In the genomic region with DNA sequence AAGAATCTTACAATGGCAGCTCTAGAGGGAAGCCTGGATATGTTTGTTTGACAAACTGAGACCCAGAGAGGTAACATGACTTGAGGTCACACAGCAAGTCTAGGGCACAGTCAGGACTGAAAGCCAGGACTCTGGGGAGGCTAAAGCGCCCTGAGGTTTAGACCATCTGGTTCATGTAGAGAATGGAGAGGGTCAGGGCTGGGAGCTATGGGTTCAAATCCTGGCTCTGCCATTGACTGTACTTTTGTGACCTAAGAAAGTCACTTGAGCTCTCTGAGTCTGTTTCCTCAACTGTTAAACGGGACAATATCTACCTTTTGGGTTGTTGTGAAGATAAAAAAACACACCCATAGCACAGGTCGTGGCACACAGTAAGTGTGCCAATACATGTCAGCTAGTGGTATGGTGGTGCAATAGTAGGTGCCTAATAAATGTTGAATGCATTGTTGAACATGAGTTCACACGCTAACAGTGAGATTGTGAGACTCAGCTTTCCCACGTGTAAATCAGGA, we compare ENCODE assay signal across 1 cellular context.
TF ChIP-seq lines count a peak whose summit lies in the region.

No MANE protein-coding gene starts in this region.

TF ChIP-seq in HepG2, 621 proteins besides CTCF, POLR2A, EP300 and RAD21 (continued from another document and continues in another):
- TF ChIP-seq, protein P1, sequence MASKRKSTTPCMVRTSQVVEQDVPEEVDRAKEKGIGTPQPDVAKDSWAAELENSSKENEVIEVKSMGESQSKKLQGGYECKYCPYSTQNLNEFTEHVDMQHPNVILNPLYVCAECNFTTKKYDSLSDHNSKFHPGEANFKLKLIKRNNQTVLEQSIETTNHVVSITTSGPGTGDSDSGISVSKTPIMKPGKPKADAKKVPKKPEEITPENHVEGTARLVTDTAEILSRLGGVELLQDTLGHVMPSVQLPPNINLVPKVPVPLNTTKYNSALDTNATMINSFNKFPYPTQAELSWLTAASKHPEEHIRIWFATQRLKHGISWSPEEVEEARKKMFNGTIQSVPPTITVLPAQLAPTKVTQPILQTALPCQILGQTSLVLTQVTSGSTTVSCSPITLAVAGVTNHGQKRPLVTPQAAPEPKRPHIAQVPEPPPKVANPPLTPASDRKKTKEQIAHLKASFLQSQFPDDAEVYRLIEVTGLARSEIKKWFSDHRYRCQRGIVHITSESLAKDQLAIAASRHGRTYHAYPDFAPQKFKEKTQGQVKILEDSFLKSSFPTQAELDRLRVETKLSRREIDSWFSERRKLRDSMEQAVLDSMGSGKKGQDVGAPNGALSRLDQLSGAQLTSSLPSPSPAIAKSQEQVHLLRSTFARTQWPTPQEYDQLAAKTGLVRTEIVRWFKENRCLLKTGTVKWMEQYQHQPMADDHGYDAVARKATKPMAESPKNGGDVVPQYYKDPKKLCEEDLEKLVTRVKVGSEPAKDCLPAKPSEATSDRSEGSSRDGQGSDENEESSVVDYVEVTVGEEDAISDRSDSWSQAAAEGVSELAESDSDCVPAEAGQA (IDR thresholded peaks at IDR 0.05; ENCODE audit: low read depth), result no peak; the same call in 1 of the 2 replicates
- TF ChIP-seq, protein P1 (CRISPR knock-in tag; IDR thresholded peaks at IDR 0.05; ENCODE audit: borderline replicate concordance), result no peak
- TF ChIP-seq ZNF616 (CRISPR knock-in tag; IDR thresholded peaks at IDR 0.05; ENCODE audit: low read depth), result no peak
- TF ChIP-seq, protein P2, sequence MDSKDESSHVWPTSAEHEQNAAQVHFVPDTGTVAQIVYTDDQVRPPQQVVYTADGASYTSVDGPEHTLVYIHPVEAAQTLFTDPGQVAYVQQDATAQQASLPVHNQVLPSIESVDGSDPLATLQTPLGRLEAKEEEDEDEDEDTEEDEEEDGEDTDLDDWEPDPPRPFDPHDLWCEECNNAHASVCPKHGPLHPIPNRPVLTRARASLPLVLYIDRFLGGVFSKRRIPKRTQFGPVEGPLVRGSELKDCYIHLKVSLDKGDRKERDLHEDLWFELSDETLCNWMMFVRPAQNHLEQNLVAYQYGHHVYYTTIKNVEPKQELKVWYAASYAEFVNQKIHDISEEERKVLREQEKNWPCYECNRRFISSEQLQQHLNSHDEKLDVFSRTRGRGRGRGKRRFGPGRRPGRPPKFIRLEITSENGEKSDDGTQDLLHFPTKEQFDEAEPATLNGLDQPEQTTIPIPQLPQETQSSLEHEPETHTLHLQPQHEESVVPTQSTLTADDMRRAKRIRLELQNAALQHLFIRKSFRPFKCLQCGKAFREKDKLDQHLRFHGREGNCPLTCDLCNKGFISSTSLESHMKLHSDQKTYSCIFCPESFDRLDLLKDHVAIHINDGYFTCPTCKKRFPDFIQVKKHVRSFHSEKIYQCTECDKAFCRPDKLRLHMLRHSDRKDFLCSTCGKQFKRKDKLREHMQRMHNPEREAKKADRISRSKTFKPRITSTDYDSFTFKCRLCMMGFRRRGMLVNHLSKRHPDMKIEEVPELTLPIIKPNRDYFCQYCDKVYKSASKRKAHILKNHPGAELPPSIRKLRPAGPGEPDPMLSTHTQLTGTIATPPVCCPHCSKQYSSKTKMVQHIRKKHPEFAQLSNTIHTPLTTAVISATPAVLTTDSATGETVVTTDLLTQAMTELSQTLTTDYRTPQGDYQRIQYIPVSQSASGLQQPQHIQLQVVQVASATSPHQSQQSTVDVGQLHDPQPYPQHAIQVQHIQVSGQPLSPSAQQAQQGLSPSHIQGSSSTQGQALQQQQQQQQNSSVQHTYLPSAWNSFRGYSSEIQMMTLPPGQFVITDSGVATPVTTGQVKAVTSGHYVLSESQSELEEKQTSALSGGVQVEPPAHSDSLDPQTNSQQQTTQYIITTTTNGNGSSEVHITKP (CRISPR knock-in tag; IDR thresholded peaks at IDR 0.05; ENCODE audit: low read depth), result no peak
- TF ChIP-seq HNF4G (IDR thresholded peaks at IDR 0.05; ENCODE audit: borderline replicate concordance, low read depth, low read length), result no peak
- TF ChIP-seq HNF4G (CRISPR knock-in tag; IDR thresholded peaks at IDR 0.05; ENCODE audit: borderline replicate concordance, low read depth), result no peak
- TF ChIP-seq ZBTB46 (CRISPR knock-in tag; IDR thresholded peaks at IDR 0.05; ENCODE audit: borderline replicate concordance), result 0 out of 2 replicates have a peak, but pooled peaks have one; percentile 51
- TF ChIP-seq MAFG (CRISPR knock-in tag; IDR thresholded peaks at IDR 0.05), result no peak
- no peak for TF ChIP-seq MATR3 (CRISPR knock-in tag; IDR thresholded peaks at IDR 0.05)
- no peak for TF ChIP-seq ZNF703 (CRISPR knock-in tag; IDR thresholded peaks at IDR 0.05; ENCODE audit: borderline replicate concordance)
- no peak for TF ChIP-seq FOSL1 (CRISPR knock-in tag; IDR thresholded peaks at IDR 0.05; ENCODE audit: borderline replicate concordance)
- TF ChIP-seq ZUFSP (CRISPR knock-in tag; IDR thresholded peaks at IDR 0.05; ENCODE audit: borderline replicate concordance), result no peak
- TF ChIP-seq MED8 (CRISPR knock-in tag; IDR thresholded peaks at IDR 0.05; ENCODE audit: insufficient replicate concordance), result no peak
- TF ChIP-seq ATF1 (CRISPR knock-in tag; IDR thresholded peaks at IDR 0.05), result no peak
- TF ChIP-seq ZBTB7B (CRISPR knock-in tag; IDR thresholded peaks at IDR 0.05), result no peak
- TF ChIP-seq, protein P3, sequence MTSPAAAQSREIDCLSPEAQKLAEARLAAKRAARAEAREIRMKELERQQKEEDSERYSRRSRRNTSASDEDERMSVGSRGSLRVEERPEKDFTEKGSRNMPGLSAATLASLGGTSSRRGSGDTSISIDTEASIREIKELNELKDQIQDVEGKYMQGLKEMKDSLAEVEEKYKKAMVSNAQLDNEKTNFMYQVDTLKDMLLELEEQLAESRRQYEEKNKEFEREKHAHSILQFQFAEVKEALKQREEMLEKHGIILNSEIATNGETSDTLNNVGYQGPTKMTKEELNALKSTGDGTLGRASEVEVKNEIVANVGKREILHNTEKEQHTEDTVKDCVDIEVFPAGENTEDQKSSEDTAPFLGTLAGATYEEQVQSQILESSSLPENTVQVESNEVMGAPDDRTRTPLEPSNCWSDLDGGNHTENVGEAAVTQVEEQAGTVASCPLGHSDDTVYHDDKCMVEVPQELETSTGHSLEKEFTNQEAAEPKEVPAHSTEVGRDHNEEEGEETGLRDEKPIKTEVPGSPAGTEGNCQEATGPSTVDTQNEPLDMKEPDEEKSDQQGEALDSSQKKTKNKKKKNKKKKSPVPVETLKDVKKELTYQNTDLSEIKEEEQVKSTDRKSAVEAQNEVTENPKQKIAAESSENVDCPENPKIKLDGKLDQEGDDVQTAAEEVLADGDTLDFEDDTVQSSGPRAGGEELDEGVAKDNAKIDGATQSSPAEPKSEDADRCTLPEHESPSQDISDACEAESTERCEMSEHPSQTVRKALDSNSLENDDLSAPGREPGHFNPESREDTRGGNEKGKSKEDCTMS (CRISPR knock-in tag; conservative IDR thresholded peaks at IDR 0.05), result no peak
- no peak for TF ChIP-seq ZNF747 (CRISPR knock-in tag; IDR thresholded peaks at IDR 0.05; ENCODE audit: borderline replicate concordance)
- no peak for TF ChIP-seq ZNF639 (CRISPR knock-in tag; conservative IDR thresholded peaks at IDR 0.05)
- no peak for TF ChIP-seq MEIS1 (CRISPR knock-in tag; IDR thresholded peaks at IDR 0.05; ENCODE audit: borderline replicate concordance)
- no peak for TF ChIP-seq ZNF780A (CRISPR knock-in tag; IDR thresholded peaks at IDR 0.05)
- TF ChIP-seq, protein P4, sequence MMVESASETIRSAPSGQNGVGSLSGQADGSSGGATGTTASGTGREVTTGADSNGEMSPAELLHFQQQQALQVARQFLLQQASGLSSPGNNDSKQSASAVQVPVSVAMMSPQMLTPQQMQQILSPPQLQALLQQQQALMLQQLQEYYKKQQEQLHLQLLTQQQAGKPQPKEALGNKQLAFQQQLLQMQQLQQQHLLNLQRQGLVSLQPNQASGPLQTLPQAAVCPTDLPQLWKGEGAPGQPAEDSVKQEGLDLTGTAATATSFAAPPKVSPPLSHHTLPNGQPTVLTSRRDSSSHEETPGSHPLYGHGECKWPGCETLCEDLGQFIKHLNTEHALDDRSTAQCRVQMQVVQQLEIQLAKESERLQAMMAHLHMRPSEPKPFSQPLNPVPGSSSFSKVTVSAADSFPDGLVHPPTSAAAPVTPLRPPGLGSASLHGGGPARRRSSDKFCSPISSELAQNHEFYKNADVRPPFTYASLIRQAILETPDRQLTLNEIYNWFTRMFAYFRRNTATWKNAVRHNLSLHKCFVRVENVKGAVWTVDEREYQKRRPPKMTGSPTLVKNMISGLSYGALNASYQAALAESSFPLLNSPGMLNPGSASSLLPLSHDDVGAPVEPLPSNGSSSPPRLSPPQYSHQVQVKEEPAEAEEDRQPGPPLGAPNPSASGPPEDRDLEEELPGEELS (CRISPR knock-in tag; IDR thresholded peaks at IDR 0.05), result no peak
- TF ChIP-seq ZNF510 (CRISPR knock-in tag; IDR thresholded peaks at IDR 0.05; ENCODE audit: low read depth), result no peak
- no peak for TF ChIP-seq SIN3B (IDR thresholded peaks at IDR 0.05; ENCODE audit: low read length)
- TF ChIP-seq ZNF343 (CRISPR knock-in tag; IDR thresholded peaks at IDR 0.05), result no peak
- TF ChIP-seq RNF2 (conservative IDR thresholded peaks at IDR 0.05; ENCODE audit: low read depth), result no peak
- TF ChIP-seq SMAD3 (CRISPR knock-in tag; IDR thresholded peaks at IDR 0.05), result no peak
- TF ChIP-seq ZNF710 (CRISPR knock-in tag; IDR thresholded peaks at IDR 0.05; ENCODE audit: borderline replicate concordance), result no peak; the same call in 1 of the 2 replicates
- TF ChIP-seq NR3C1 (CRISPR knock-in tag; IDR thresholded peaks at IDR 0.05), result no peak
- peak; percentile 53; the same call in 1 of the 2 replicates for TF ChIP-seq CEBPB (IDR thresholded peaks at IDR 0.05; ENCODE audit: borderline replicate concordance, low read depth, low read length)
- TF ChIP-seq TFDP2 (CRISPR knock-in tag; IDR thresholded peaks at IDR 0.05), result no peak; the same call in none of the 2 replicates
